In genomic region chr9:79360387-79361347, GRCh38 we compare ENCODE assay signal across 18 cellular contexts.
DNase-seq lines count a peak whose midpoint lies in the region; FAIRE-seq and TF ChIP-seq lines count a peak whose summit lies in the region.
"Had no signal": no experiment of that assay in that cellular context is flagged by ENCODE, and none has a peak within 500 bp of the region (broad histone marks: within the 10 kb centered on the region; RNA-seq: fewer than 3 reads in every experiment).

No MANE protein-coding gene starts in this region.

- no peak overlapping the region for H3K4me3 ChIP-seq in adipocyte (ENCODE audit: low read length)
- no peak overlapping the region for H3K4me3 ChIP-seq in SJCRH30
- H3K4me3 ChIP-seq in tibial nerve = no peak overlapping the region
- no peak overlapping the region for H3K4me3 ChIP-seq in kidney (ENCODE audit: low read length in 2 of 2)

- no peak for TF ChIP-seq POLR2A in tibial nerve (IDR thresholded peaks at IDR 0.05)

- H3K9me3 Mint-ChIP-seq in HFFc6 = no peaks in the 10 kb centered on the region
- H3K9me3 Mint-ChIP-seq: activated T-cell treated with anti-CD3 and anti-CD28 coated beads, Interleukin-2, amount 50 U/mL, for 24 hours had no signal

- H3K4me1 ChIP-seq in adipocyte (ENCODE audit: control insufficient read depth, insufficient read depth, low read length) (no peaks in the 10 kb centered on the region), SJCRH30 (peaks cover 20% of the 10 kb centered on the region; the same call in 1 of the 2 replicates), tibial nerve (no peaks in the 10 kb centered on the region), kidney (ENCODE audit: control insufficient read depth in 1 of 2, insufficient read depth in 1 of 2, low read depth in 1 of 2, low read length in 2 of 2) (no peaks in the 10 kb centered on the region)

- no peaks in the 10 kb centered on the region; the same call in 1 of the 2 replicates for H3K36me3 Mint-ChIP-seq in HFFc6 (ENCODE audit: low read depth)

- H3K36me3 ChIP-seq in adipocyte (ENCODE audit: control insufficient read depth, insufficient read depth, low read length, severe bottlenecking) = no peaks in the 10 kb centered on the region
- no peaks in the 10 kb centered on the region for H3K36me3 ChIP-seq in SJCRH30
- H3K36me3 ChIP-seq in tibial nerve = no peaks in the 10 kb centered on the region
- no peaks in the 10 kb centered on the region for H3K36me3 ChIP-seq in kidney (ENCODE audit: control insufficient read depth in 1 of 2, insufficient read depth in 2 of 2, low read length in 2 of 2)

- TF ChIP-seq CTCF in HFFc6 (IDR thresholded peaks at IDR 0.05) = no peak
- TF ChIP-seq CTCF in tibial nerve (IDR thresholded peaks at IDR 0.05) = no peak
- TF ChIP-seq CTCF in kidney (IDR thresholded peaks at IDR 0.05; ENCODE audit: borderline replicate concordance, extremely low read depth, insufficient read depth) = no peak

- peak overlapping the region; percentile 44 for H3K27ac Mint-ChIP-seq in HFFc6
- H3K27ac Mint-ChIP-seq: activated T-cell treated with anti-CD3 and anti-CD28 coated beads, Interleukin-2, amount 50 U/mL, for 24 hours; B cell had no signal

- no peak for TF ChIP-seq EP300 in tibial nerve (IDR thresholded peaks at IDR 0.05)

- H3K9ac ChIP-seq in adipocyte (ENCODE audit: low read length) = no peak overlapping the region
- no peak overlapping the region for H3K9ac ChIP-seq in kidney (ENCODE audit: low read length in 2 of 2)

- WGBS in tibial nerve, 2 donors = 66 to 71% methylated on average over 5 of the region's 5 CpGs

- H3K9me3 ChIP-seq in adipocyte (ENCODE audit: control insufficient read depth, low read length) (peaks cover 10% of the 10 kb centered on the region), SJCRH30 (replicated peaks) (no peaks in the 10 kb centered on the region), tibial nerve (no peaks in the 10 kb centered on the region), kidney (ENCODE audit: control insufficient read depth in 1 of 2, low read length in 2 of 2) (peaks cover 0 to 5% of the 10 kb centered on the region in 2 donors)

- H3K4me1 Mint-ChIP-seq in HFFc6 (ENCODE audit: low read depth) = peaks cover 38% of the 10 kb centered on the region

- H3K27ac ChIP-seq in SJCRH30 (no peak overlapping the region; the same call in 1 of the 2 replicates), tibial nerve (no peak overlapping the region), kidney (ENCODE audit: low read depth in 2 of 2, low read length in 2 of 2) (no peak overlapping the region)

- intact Hi-C loops in kidney (cut with DNase I) = no loop called here

- H3K4me3 Mint-ChIP-seq in HFFc6 = peak overlapping the region; percentile 41
- H3K4me3 Mint-ChIP-seq: activated T-cell treated with anti-CD3 and anti-CD28 coated beads, Interleukin-2, amount 50 U/mL, for 24 hours; B cell had no signal

- no peaks in the 10 kb centered on the region for H3K27me3 Mint-ChIP-seq in HFFc6 (ENCODE audit: insufficient read depth)

- FAIRE-seq in kidney (lab: Jason Lieb, UNC) = no peak
- FAIRE-seq: keratinocyte had no signal

- H3K27me3 ChIP-seq in adipocyte (replicated peaks; ENCODE audit: control insufficient read depth, insufficient read depth, low read length) (no peaks in the 10 kb centered on the region), SJCRH30 (no peaks in the 10 kb centered on the region), tibial nerve (no peaks in the 10 kb centered on the region)

- DNase-seq in ACHN = peak; percentile 14
- DNase-seq in HFFc6 = peak; percentile 41
- peak; percentile 49 for DNase-seq in adipocyte (ENCODE audit: low read depth)
- DNase-seq in iPS-NIHi11 (ENCODE audit: low spot score) = peak; percentile 11
- DNase-seq in activated CD4-positive, alpha-beta T cell treated with anti-CD3 and anti-CD28 coated beads, Interleukin-2, amount 50 U/mL, for 48 hours = no peak
- no peak for DNase-seq in SJCRH30
- DNase-seq in tibial nerve (ENCODE audit: low spot score in 2 of 2) = no peak
- no peak for DNase-seq in kidney
- DNase-seq: activated CD4-positive, alpha-beta T cell treated with anti-CD3 and anti-CD28 coated beads for 48 hours; activated T-cell treated with anti-CD3 and anti-CD28 coated beads, Interleukin-2, amount 50 U/mL, for 24 hours; amniotic stem cell; effector CD4-positive, alpha-beta T cell; NCI-H524 treated with DMSO at 0.1 percent for 48 hours; Right ventricle myocardium superior; stimulated activated CD4-positive, alpha-beta T cell treated with anti-CD3 and anti-CD28 coated beads, Interleukin-15, amount 100 ng/mL, for 24 hours; T-helper 9 cell had no signal

- in situ Hi-C loops in ACHN (cut with HindIII; ENCODE audit: low pct_ligation_motif_present, low pct_unique_long_range_greater_than_20kb, low sequenced_read_pairs) = no loop called here

Comparison
In these comparisons a context has a peak if more than half of its experiments do, and no peak if none do; other contexts are left out.
1. DNase-seq: peak in ACHN (single experiment), HFFc6 (single experiment), adipocyte (single experiment) and iPS-NIHi11 (single experiment); none in activated CD4-positive, alpha-beta T cell treated with anti-CD3 and anti-CD28 coated beads, Interleukin-2, amount 50 U/mL, for 48 hours (0 of 2), SJCRH30 (0 of 2), tibial nerve (0 of 2) and kidney (single experiment).